In the genomic region with DNA sequence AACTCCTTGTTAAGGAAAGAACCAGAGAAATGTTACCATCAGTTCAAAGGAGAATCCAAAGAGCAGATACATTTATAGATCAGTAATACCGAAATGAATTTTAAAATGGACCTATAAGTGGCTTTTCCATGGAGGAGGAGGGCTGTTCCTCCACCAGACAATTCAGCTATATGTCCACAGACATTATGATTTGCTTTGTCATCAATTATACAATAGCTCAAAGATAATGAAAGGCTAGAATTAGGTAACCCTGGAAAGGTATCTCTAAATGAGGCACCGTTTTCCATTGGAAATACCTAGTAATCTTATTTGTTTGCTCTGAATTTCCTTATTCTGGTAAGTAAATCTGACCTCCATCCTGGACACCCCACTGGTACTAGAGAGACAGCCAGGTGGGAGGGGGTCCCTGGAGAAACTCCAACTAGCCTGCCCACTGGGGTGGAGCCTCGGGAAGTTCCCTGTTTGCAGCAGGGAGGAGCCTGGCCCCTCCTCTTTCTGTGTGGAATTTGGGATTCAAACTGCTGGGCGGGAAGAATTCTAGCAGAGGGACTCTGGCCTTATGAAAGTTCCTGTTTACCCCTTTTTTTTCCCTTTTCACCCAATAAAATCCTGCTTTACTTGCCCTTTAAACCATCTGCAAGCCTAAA, we compare ENCODE assay signal across 19 cellular contexts.
A peak's percentile ranks its signal among the peaks of the same experiment; 100 is the strongest.
DNase-seq lines count a peak whose midpoint lies in the region; ATAC-seq and TF ChIP-seq lines count a peak whose summit lies in the region.
"Had no signal": no experiment of that assay in that cellular context is flagged by ENCODE, and none has a peak within 500 bp of the region (broad histone marks: within the 10 kb centered on the region; RNA-seq: fewer than 3 reads in every experiment).

No MANE protein-coding gene starts in this region.

- no peak for TF ChIP-seq CTCF in smooth muscle cell (IDR thresholded peaks at IDR 0.05; ENCODE audit: borderline replicate concordance, insufficient read depth, poor library complexity, severe bottlenecking)
- TF ChIP-seq CTCF in mammary epithelial cell (conservative IDR thresholded peaks at IDR 0.05 in 1 of 2, IDR thresholded peaks at IDR 0.05 in 1 of 2; ENCODE audit: extremely low read depth in 1 of 2, insufficient read depth in 1 of 2, low read depth in 1 of 2, low read length in 2 of 2) = no peak
- TF ChIP-seq CTCF in Peyer's patch (IDR thresholded peaks at IDR 0.05) = no peak

- dilution Hi-C loops in mammary epithelial cell (cut with HindIII; ENCODE audit: low sequenced_read_pairs) = loop anchor here (10.0 kb wide), 1 partner anchor 277 kb away; no protein-coding TSS in a partner anchor

- CTCF ChIA-PET in mammary epithelial cell (lab: Charles Lee; ENCODE audit: low non-redundant PET) = no interaction called here

- no TSS peak for BruUV-seq in mammary epithelial cell (replicated peaks; lab: Mats Ljungman, UMichigan)

- H3K4me1 ChIP-seq in adipocyte (ENCODE audit: control insufficient read depth, insufficient read depth, low read length) (peaks cover 51% of the 10 kb centered on the region), smooth muscle cell (ENCODE audit: low read depth) (peaks cover 34% of the 10 kb centered on the region), mammary epithelial cell (ENCODE audit: insufficient read depth, low read length) (no peaks in the 10 kb centered on the region), Peyer's patch (peaks cover 0 to 7% (median 0%) of the 10 kb centered on the region in 4 donors)
- H3K4me1 ChIP-seq: foreskin keratinocyte had no signal

- H3K36me3 ChIP-seq in adipocyte (ENCODE audit: control insufficient read depth, insufficient read depth, low read length, severe bottlenecking) (no peaks in the 10 kb centered on the region), smooth muscle cell (ENCODE audit: low read depth) (no peaks in the 10 kb centered on the region), mammary epithelial cell (ENCODE audit: insufficient read depth, low read length) (no peaks in the 10 kb centered on the region), Peyer's patch (no peaks in the 10 kb centered on the region)
- H3K36me3 ChIP-seq: upper lobe of left lung had no signal

- ATAC-seq in HG03139 (IDR thresholded peaks at IDR 0.05; ENCODE audit: unreplicated experiment) = no peak
- ATAC-seq: foreskin keratinocyte, T-helper 17 cell had no signal

- in situ Hi-C loops in mammary epithelial cell (cut with MboI; ENCODE audit: low sequenced_read_pairs in 2 of 2) = no loop called here

- H3K79me2 ChIP-seq in smooth muscle cell (ENCODE audit: low read depth) (no peaks in the 10 kb centered on the region), mammary epithelial cell (ENCODE audit: insufficient read depth, low read length) (no peaks in the 10 kb centered on the region)

- no peaks in the 10 kb centered on the region for H3K9me3 ChIP-seq in adipocyte (ENCODE audit: control insufficient read depth, low read length)
- no peaks in the 10 kb centered on the region for H3K9me3 ChIP-seq in smooth muscle cell (replicated peaks; ENCODE audit: low read depth)
- no peaks in the 10 kb centered on the region for H3K9me3 ChIP-seq in mammary epithelial cell (replicated peaks; ENCODE audit: insufficient read depth, low read length)
- no peaks in the 10 kb centered on the region for H3K9me3 ChIP-seq in Peyer's patch
- H3K9me3 ChIP-seq: upper lobe of left lung had no signal

- H3K27ac ChIP-seq in smooth muscle cell (ENCODE audit: low read depth) (peak overlapping the region; percentile 45), mammary epithelial cell (ENCODE audit: insufficient read depth, low read depth, low read length) (no peak overlapping the region), Peyer's patch (no peak overlapping the region)
- H3K27ac ChIP-seq: foreskin keratinocyte had no signal

- peak overlapping the region; percentile 83 for H3K4me3 ChIP-seq in adipocyte (ENCODE audit: low read length)
- H3K4me3 ChIP-seq in smooth muscle cell = no peak overlapping the region
- no peak overlapping the region for H3K4me3 ChIP-seq in mammary epithelial cell (replicated peaks in 1 of 3; ENCODE audit: insufficient read depth in 1 of 3, low read depth in 2 of 3, low read length in 3 of 3)
- H3K4me3 ChIP-seq in Peyer's patch = no peak overlapping the region
- H3K4me3 ChIP-seq: upper lobe of left lung had no signal

- H4K20me1 ChIP-seq in smooth muscle cell (ENCODE audit: low read depth) (no peaks in the 10 kb centered on the region), mammary epithelial cell (ENCODE audit: insufficient read depth, low read length) (no peaks in the 10 kb centered on the region)

- no peaks in the 10 kb centered on the region for H3K27me3 ChIP-seq in adipocyte (replicated peaks; ENCODE audit: control insufficient read depth, insufficient read depth, low read length)
- H3K27me3 ChIP-seq in smooth muscle cell (ENCODE audit: low read depth) = no peaks in the 10 kb centered on the region
- H3K27me3 ChIP-seq in mammary epithelial cell (ENCODE audit: insufficient read depth, low read length) = no peaks in the 10 kb centered on the region
- H3K27me3 ChIP-seq in Peyer's patch = no peaks in the 10 kb centered on the region
- H3K27me3 ChIP-seq: foreskin keratinocyte, upper lobe of left lung had no signal

- H2AFZ ChIP-seq in smooth muscle cell (ENCODE audit: low read depth) = peak overlapping the region; percentile 3
- H2AFZ ChIP-seq in mammary epithelial cell (ENCODE audit: low read depth, low read length) = no peak overlapping the region

- H3F3A ChIP-seq in smooth muscle cell (ENCODE audit: low read depth) = no peaks in the 10 kb centered on the region

- DNase-seq in NCI-H748 (lab: John Stamatoyannopoulos, UW; ENCODE audit: unreplicated experiment) (peak; percentile 16), NCI-H748 treated with DMSO at 0.1 percent for 48 hours (lab: John Stamatoyannopoulos, UW) (no peak), adipocyte (ENCODE audit: low read depth) (no peak), islet precursor cell (peak; percentile 82), smooth muscle cell (lab: John Stamatoyannopoulos, UW; ENCODE audit: unreplicated experiment) (no peak), mammary epithelial cell (no peak), Peyer's patch (no peak)
- DNase-seq: activated CD4-positive, alpha-beta T cell treated with anti-CD3 and anti-CD28 coated beads, Interleukin-2, amount 50 U/mL, for 1 hour; central memory CD4-positive, alpha-beta T cell; dermis blood vessel endothelial cell; foreskin keratinocyte; hippocampal formation; naive B cell; NCI-H1436; NK-92 treated with Interleukin-12 subunit alpha and Interleukin-12 subunit beta, amount 100 ng/mL, for 24 hours; RPMI8226; T-helper 17 cell; upper lobe of left lung had no signal

- H3K9ac ChIP-seq in adipocyte (ENCODE audit: low read length) = peak overlapping the region; percentile 87
- no peak overlapping the region for H3K9ac ChIP-seq in smooth muscle cell (ENCODE audit: low read depth)
- H3K9ac ChIP-seq in mammary epithelial cell (ENCODE audit: insufficient read depth, low read length) = no peak overlapping the region

- no peak for TF ChIP-seq POLR2A in Peyer's patch (IDR thresholded peaks at IDR 0.05)

- 36% methylated on average over 4 of the region's 4 CpGs for WGBS in smooth muscle cell (ENCODE audit: low lambda C conversion rate)
- WGBS in mammary epithelial cell (ENCODE audit: low coverage, missing lambda C conversion rate) = 91% methylated on average over 4 of the region's 4 CpGs

- intact Hi-C loops in mammary epithelial cell (cut with micrococcal nuclease) = no loop called here

- H3K4me2 ChIP-seq in smooth muscle cell (peak overlapping the region; percentile 84), mammary epithelial cell (ENCODE audit: insufficient read depth, low read depth, low read length) (no peak overlapping the region)

Comparison
In these comparisons a context has a peak if more than half of its experiments do, and no peak if none do; other contexts are left out.
1. DNase-seq: peak in NCI-H748 (single experiment) and islet precursor cell (single experiment); none in NCI-H748 treated with DMSO at 0.1 percent for 48 hours (single experiment), adipocyte (single experiment), smooth muscle cell (single experiment), mammary epithelial cell (single experiment) and Peyer's patch (0 of 3).